In the genomic region with DNA sequence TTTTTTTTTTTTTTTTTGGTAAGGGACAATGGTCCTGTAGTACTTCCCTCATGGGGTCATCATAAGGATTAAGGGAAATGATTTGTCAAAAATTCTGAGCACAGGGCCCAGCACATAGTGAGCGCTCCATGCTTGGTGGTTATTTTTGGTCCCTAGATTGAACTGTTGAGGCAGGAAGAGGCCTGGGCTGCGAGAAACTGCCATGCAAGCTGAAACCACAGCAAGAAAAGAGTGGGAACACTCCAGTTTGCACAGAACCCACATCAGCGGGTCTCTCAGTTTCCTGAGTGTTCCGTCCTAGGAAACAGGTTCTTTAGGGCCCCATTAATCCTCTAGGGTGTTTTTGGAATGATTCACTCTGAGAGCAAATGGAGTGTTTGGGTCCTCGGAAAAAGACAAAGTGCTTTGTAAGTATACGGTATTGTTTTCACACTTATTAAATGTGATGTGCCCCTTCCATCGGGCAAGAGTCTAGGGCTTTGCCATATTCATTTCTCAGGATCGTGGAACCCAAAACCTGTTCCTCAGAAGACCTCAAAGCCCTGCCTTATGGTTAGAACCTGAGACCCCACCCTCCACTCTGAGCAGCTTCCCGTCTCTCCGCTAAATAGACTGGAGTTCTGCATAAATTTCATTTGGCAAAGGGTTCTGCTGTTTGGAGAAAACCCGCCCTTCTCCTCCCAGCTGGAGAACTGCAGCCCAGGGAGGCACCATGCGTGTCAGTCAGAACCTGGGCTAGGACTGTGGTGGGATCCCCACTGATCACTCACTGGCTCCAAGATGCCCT, we compare ENCODE assay signal across 30 cellular contexts.
"Had no signal": no experiment of that assay in that cellular context is flagged by ENCODE, and none has a peak within 500 bp of the region (broad histone marks: within the 10 kb centered on the region; RNA-seq: fewer than 3 reads in every experiment).

No MANE protein-coding gene starts in this region.

- H3K27me3 ChIP-seq: body of pancreas, colonic mucosa, left lung, neutrophil, ovary, thyroid gland, upper lobe of right lung had no signal

- H3K4me1 ChIP-seq: colonic mucosa, left lung, lower lobe of right lung, prostate gland, thyroid gland, upper lobe of right lung had no signal

- H3K4me1 Mint-ChIP-seq: activated CD4-positive, alpha-beta T cell treated with anti-CD3 and anti-CD28 coated beads, Interleukin-2, amount 10 ng/mL, durations not matched to agents 24 days and 14 days; activated naive CD4-positive, alpha-beta T cell treated with anti-CD3 and anti-CD28 coated beads, Interleukin-2, amount 50 U/mL, for 24 hours; stimulated activated memory B cell treated with anti-CD40 and anti-IgM and Interleukin-4, amounts not matched to agents 10 μg/mL and 1 μg/mL and 100 μg/mL, for 72 hours; stimulated activated naive CD8-positive, alpha-beta T cell treated with anti-CD3 and anti-CD28 coated beads, Interleukin-15, amount 100 ng/mL, for 72 hours had no signal

- H3K27me3 Mint-ChIP-seq: activated CD4-positive, alpha-beta T cell treated with anti-CD3 and anti-CD28 coated beads, Interleukin-2, amount 10 ng/mL, durations not matched to agents 24 days and 14 days had no signal

- H3K36me3 ChIP-seq: colonic mucosa, left lung, lower lobe of right lung, neutrophil, ovary, prostate gland, thyroid gland, upper lobe of right lung had no signal

- H3K9me3 ChIP-seq: body of pancreas, colonic mucosa, left lung, lower lobe of right lung, neutrophil, ovary, prostate gland, thyroid gland, upper lobe of right lung had no signal

- ATAC-seq: activated T-cell treated with anti-CD3 and anti-CD28 coated beads, Interleukin-2, amount 50 U/mL, for 4 hours; body of pancreas; left lung; lower lobe of right lung; sciatic nerve; stimulated activated memory B cell treated with anti-CD40 and anti-IgM and Interleukin-4, amounts not matched to agents 10 μg/mL and 1 μg/mL and 100 μg/mL, for 72 hours; stimulated activated naive CD8-positive, alpha-beta T cell treated with anti-CD3 and anti-CD28 coated beads, Interleukin-15, amount 100 ng/mL, for 72 hours; upper lobe of right lung had no signal

- H3K27ac Mint-ChIP-seq: activated CD4-positive, alpha-beta memory T cell treated with anti-CD3 and anti-CD28 coated beads for 36 hours; activated CD4-positive, alpha-beta T cell treated with anti-CD3 and anti-CD28 coated beads, Interleukin-2, amount 10 ng/mL, durations not matched to agents 24 days and 14 days; activated naive CD4-positive, alpha-beta T cell treated with anti-CD3 and anti-CD28 coated beads, Interleukin-2, amount 50 U/mL, for 24 hours; activated T-helper 2 cell treated with anti-CD3 and anti-CD28 coated beads, Interferon-gamma antibody, Interleukin-2, Interleukin-4, amounts not matched to agents 10 μg/mL and 5 μg/mL and 100 μg/mL, durations not matched to agents 14 hours and 24 hours and 36 hours; nephron progenitor cell; stimulated activated memory B cell treated with anti-CD40 and anti-IgM and Interleukin-4, amounts not matched to agents 10 μg/mL and 1 μg/mL and 100 μg/mL, for 72 hours; stimulated activated naive CD8-positive, alpha-beta T cell treated with anti-CD3 and anti-CD28 coated beads, Interleukin-15, amount 100 ng/mL, for 72 hours; T-helper 1 cell treated with Interleukin-12 subunit alpha and Interleukin-12 subunit beta and Interleukin-4 antibody, amounts not matched to agents 30 μg/mL and 1 μg/mL, for 36 hours had no signal

- H3K4me3 ChIP-seq: body of pancreas, colonic mucosa, left lung, lower lobe of right lung, ovary, prostate gland, skin epidermis, thyroid gland, upper lobe of right lung had no signal

- H3K9me3 Mint-ChIP-seq: activated CD4-positive, alpha-beta memory T cell treated with anti-CD3 and anti-CD28 coated beads for 36 hours; activated CD4-positive, alpha-beta T cell treated with anti-CD3 and anti-CD28 coated beads, Interleukin-2, amount 10 ng/mL, durations not matched to agents 24 days and 14 days; activated naive CD4-positive, alpha-beta T cell treated with anti-CD3 and anti-CD28 coated beads, Interleukin-2, amount 50 U/mL, for 24 hours; activated T-cell treated with anti-CD3 and anti-CD28 coated beads, Interleukin-2, amount 50 U/mL, for 4 hours; activated T-helper 2 cell treated with anti-CD3 and anti-CD28 coated beads, Interferon-gamma antibody, Interleukin-2, Interleukin-4, amounts not matched to agents 10 μg/mL and 5 μg/mL and 100 μg/mL, durations not matched to agents 14 hours and 24 hours and 36 hours; stimulated activated memory B cell treated with anti-CD40 and anti-IgM and Interleukin-4, amounts not matched to agents 10 μg/mL and 1 μg/mL and 100 μg/mL, for 72 hours had no signal

- DNase-seq: activated CD4-positive, alpha-beta memory T cell treated with anti-CD3 and anti-CD28 coated beads for 36 hours; activated CD4-positive, alpha-beta T cell treated with anti-CD3 and anti-CD28 coated beads, Interleukin-2, amount 10 ng/mL, durations not matched to agents 24 days and 14 days; activated CD4-positive, CD25-positive, alpha-beta regulatory T cell treated with anti-CD3 and anti-CD28 coated beads, Interleukin-2, amount 50 U/mL, for 72 hours; activated T-cell treated with anti-CD3 and anti-CD28 coated beads, Interleukin-2, amount 50 U/mL, for 4 hours; body of pancreas; cerebellar nuclear complex; colonic mucosa; effector memory CD4-positive, alpha-beta T cell; left lung; lower lobe of right lung; mesendoderm; nephron progenitor cell; ovary; retina; stimulated activated CD4-positive, alpha-beta T cell treated with anti-CD3 and anti-CD28 coated beads, Interleukin-1b, Interleukin-23, amount 100 ng/mL, for 48 hours; stimulated activated CD4-positive, alpha-beta T cell treated with anti-CD3 and anti-CD28 coated beads, Interleukin-4, amount 100 ng/mL, for 4 hours; stimulated activated CD8-positive, alpha-beta memory T cell treated with anti-CD3 and anti-CD28 coated beads, Interleukin-4, amount 100 ng/mL, for 48 hours; stimulated activated naive CD8-positive, alpha-beta T cell treated with anti-CD3 and anti-CD28 coated beads, Interleukin-15, amount 100 ng/mL, for 72 hours; substantia nigra; T-helper 9 cell; thyroid gland; upper lobe of right lung had no signal

- H3K36me3 Mint-ChIP-seq: activated CD4-positive, alpha-beta memory T cell treated with anti-CD3 and anti-CD28 coated beads for 36 hours; activated naive CD4-positive, alpha-beta T cell treated with anti-CD3 and anti-CD28 coated beads, Interleukin-2, amount 50 U/mL, for 24 hours; stimulated activated memory B cell treated with anti-CD40 and anti-IgM and Interleukin-4, amounts not matched to agents 10 μg/mL and 1 μg/mL and 100 μg/mL, for 72 hours had no signal

- H3K27ac ChIP-seq: body of pancreas, colonic mucosa, left lung, lower lobe of right lung, neutrophil, ovary, prostate gland, skin epidermis, thyroid gland, upper lobe of right lung had no signal

- H3K4me3 Mint-ChIP-seq: activated CD4-positive, alpha-beta memory T cell treated with anti-CD3 and anti-CD28 coated beads for 36 hours; activated CD4-positive, alpha-beta T cell treated with anti-CD3 and anti-CD28 coated beads, Interleukin-2, amount 10 ng/mL, durations not matched to agents 24 days and 14 days; activated naive CD4-positive, alpha-beta T cell treated with anti-CD3 and anti-CD28 coated beads, Interleukin-2, amount 50 U/mL, for 24 hours; activated T-cell treated with anti-CD3 and anti-CD28 coated beads, Interleukin-2, amount 50 U/mL, for 4 hours; nephron progenitor cell; stimulated activated memory B cell treated with anti-CD40 and anti-IgM and Interleukin-4, amounts not matched to agents 10 μg/mL and 1 μg/mL and 100 μg/mL, for 72 hours; stimulated activated naive CD8-positive, alpha-beta T cell treated with anti-CD3 and anti-CD28 coated beads, Interleukin-15, amount 100 ng/mL, for 72 hours; T-helper 1 cell treated with Interleukin-12 subunit alpha and Interleukin-12 subunit beta and Interleukin-4 antibody, amounts not matched to agents 30 μg/mL and 1 μg/mL, for 36 hours had no signal
